ENCODE assay signal across 8 cellular contexts in genomic region chr16:82639666-82640336, GRCh38. TPM values are rescaled to one million over a fixed set of nuclear protein-coding genes. Genes with fewer than 3 reads are reported as not detected.
DNase-seq lines count a peak whose midpoint lies in the region; ATAC-seq and TF ChIP-seq lines count a peak whose summit lies in the region.

No MANE protein-coding gene starts in this region.

- H2AFZ ChIP-seq in OCI-LY3 (ENCODE audit: low read depth, low read length): no peak overlapping the region
- H2AFZ ChIP-seq in smooth muscle cell (ENCODE audit: low read depth): no peak overlapping the region

- WGBS in smooth muscle cell (ENCODE audit: low lambda C conversion rate): 26% methylated on average over 9 of the region's 9 CpGs

- H3K27me3 ChIP-seq in OCI-LY3 (ENCODE audit: low read depth, low read length) (0 out of 2 replicates have a peak, but pooled peaks cover 5% of the 10 kb centered on the region), smooth muscle cell (ENCODE audit: low read depth) (no peaks in the 10 kb centered on the region)

- no peak overlapping the region for H3K27ac ChIP-seq in OCI-LY3 (ENCODE audit: low read length)
- no peak overlapping the region for H3K27ac ChIP-seq in smooth muscle cell (ENCODE audit: low read depth)

- H3K4me3 ChIP-seq in OCI-LY3 (ENCODE audit: low read length) (no peak overlapping the region), smooth muscle cell (no peak overlapping the region)

- H3K9ac ChIP-seq in OCI-LY3 (ENCODE audit: low read length) (no peak overlapping the region), smooth muscle cell (ENCODE audit: low read depth) (no peak overlapping the region)

- DNase-seq in NCI-H2029 (lab: John Stamatoyannopoulos, UW): peak; percentile 7
- no peak for DNase-seq in NCI-H2029 treated with DMSO at 0.1 percent for 48 hours (lab: John Stamatoyannopoulos, UW)
- DNase-seq in activated effector memory CD4-positive, alpha-beta T cell treated with anti-CD3 and anti-CD28 coated beads, Interleukin-2, amount 50 U/mL, for 16 hours: peak; percentile 85
- DNase-seq in left cardiac atrium: peak; percentile 67
- peak; percentile 14 for DNase-seq in smooth muscle cell (lab: John Stamatoyannopoulos, UW; ENCODE audit: unreplicated experiment)

- H3K79me2 ChIP-seq in OCI-LY3 (ENCODE audit: low read length) (no peaks in the 10 kb centered on the region), smooth muscle cell (ENCODE audit: low read depth) (no peaks in the 10 kb centered on the region)

- H3F3A ChIP-seq in smooth muscle cell (ENCODE audit: low read depth): no peaks in the 10 kb centered on the region

- intact Hi-C loops in left cardiac atrium (cut with DNase I): loop anchor here in 1 of 2 donors (5.0 kb wide), 1 partner anchor 58 kb away; no protein-coding TSS in a partner anchor

- peaks cover 13% of the 10 kb centered on the region for H3K4me1 ChIP-seq in OCI-LY3 (ENCODE audit: low read length)
- peaks cover 6% of the 10 kb centered on the region for H3K4me1 ChIP-seq in smooth muscle cell (ENCODE audit: low read depth)

- peak; percentile 80 for TF ChIP-seq CTCF in OCI-LY3 (IDR thresholded peaks at IDR 0.05; ENCODE audit: low read depth, low read length)
- peak; percentile 80 for TF ChIP-seq CTCF in smooth muscle cell (IDR thresholded peaks at IDR 0.05; ENCODE audit: borderline replicate concordance, insufficient read depth, poor library complexity, severe bottlenecking)

- H3K4me2 ChIP-seq in OCI-LY3 (ENCODE audit: low read length) (no peak overlapping the region), smooth muscle cell (no peak overlapping the region)

- ATAC-seq in HG02759 (IDR thresholded peaks at IDR 0.05; ENCODE audit: unreplicated experiment) (peak; percentile 76), left cardiac atrium (peak; percentile 68 to 76), GM21737 (IDR thresholded peaks at IDR 0.05; ENCODE audit: unreplicated experiment) (no peak)

- H3K9me3 ChIP-seq in OCI-LY3 (ENCODE audit: insufficient read depth, low read length): no peaks in the 10 kb centered on the region
- no peaks in the 10 kb centered on the region for H3K9me3 ChIP-seq in smooth muscle cell (replicated peaks; ENCODE audit: low read depth)

- no peaks in the 10 kb centered on the region for H3K36me3 ChIP-seq in OCI-LY3 (replicated peaks; ENCODE audit: low read depth, low read length)
- no peaks in the 10 kb centered on the region for H3K36me3 ChIP-seq in smooth muscle cell (ENCODE audit: low read depth)

- H4K20me1 ChIP-seq in OCI-LY3 (ENCODE audit: insufficient read depth, low read length): no peaks in the 10 kb centered on the region
- no peaks in the 10 kb centered on the region for H4K20me1 ChIP-seq in smooth muscle cell (ENCODE audit: low read depth)

RNA-seq across cellular contexts. Expression of gene CDH13, which starts 13.0 kb away (rescaled TPM):
- total RNA-seq in left cardiac atrium (100 to 1,000 TPM in 1 of 2 donors, 10 to 100 TPM in 1; 68.6 to 100 TPM), smooth muscle cell (12.5 and 32.2 TPM in 2 replicates)
- polyA plus RNA-seq in smooth muscle cell: 10.8 and 12.1 TPM in 2 replicates
